ENCODE assay signal across 8 cellular contexts in genomic region chr14:72443991-72444431, GRCh38.
DNase-seq lines count a peak whose midpoint lies in the region; ATAC-seq and TF ChIP-seq lines count a peak whose summit lies in the region.

No MANE protein-coding gene starts in this region.

- H3K27ac Mint-ChIP-seq in activated naive CD4-positive, alpha-beta T cell treated with anti-CD3 and anti-CD28 coated beads, Interleukin-2, amount 10 ng/mL, durations not matched to agents 7 days and 5 days = peak overlapping the region; percentile 66

- H3K4me2 ChIP-seq in OCI-LY3 (ENCODE audit: low read length) = peak overlapping the region; percentile 41

- H3K27me3 ChIP-seq in OCI-LY3 (ENCODE audit: low read depth, low read length) = peaks cover 11% of the 10 kb centered on the region

- H3K4me1 Mint-ChIP-seq in activated naive CD4-positive, alpha-beta T cell treated with anti-CD3 and anti-CD28 coated beads, Interleukin-2, amount 10 ng/mL, durations not matched to agents 7 days and 5 days = peaks cover 88% of the 10 kb centered on the region

- peaks cover 7% of the 10 kb centered on the region for H3K36me3 Mint-ChIP-seq in activated naive CD4-positive, alpha-beta T cell treated with anti-CD3 and anti-CD28 coated beads, Interleukin-2, amount 10 ng/mL, durations not matched to agents 7 days and 5 days

- peak; percentile 51 for DNase-seq in GM13976 (ENCODE audit: low spot score)
- DNase-seq in activated naive CD4-positive, alpha-beta T cell treated with anti-CD3 and anti-CD28 coated beads, Interleukin-2, amount 10 ng/mL, durations not matched to agents 7 days and 5 days = peak; percentile 71
- DNase-seq in stimulated activated CD4-positive, alpha-beta T cell treated with anti-CD3 and anti-CD28 coated beads, Interleukin-4, amount 100 ng/mL, for 1 hour = peak; percentile 20
- DNase-seq in NCI-H526 treated with DMSO at 0.1 percent for 48 hours (lab: John Stamatoyannopoulos, UW) = no peak
- no peak for DNase-seq in SHP77 treated with DMSO at 0.1 percent for 48 hours (lab: John Stamatoyannopoulos, UW)
- DNase-seq in NCI-H146 treated with DMSO at 0.1 percent for 48 hours (lab: John Stamatoyannopoulos, UW; ENCODE audit: unreplicated experiment) = no peak

- in situ Hi-C loops in GM13976 (cut with MboI; ENCODE audit: low sequenced_read_pairs, unreplicated experiment) = no loop called here

- CTCF ChIA-PET in activated naive CD4-positive, alpha-beta T cell treated with anti-CD3 and anti-CD28 coated beads, Interleukin-2, amount 10 ng/mL, durations not matched to agents 7 days and 5 days (lab: Charles Lee) = interaction anchor here (1.0 to 2.5 kb wide), 3 partner anchors 24 to 70 kb away, joined by 4 to 10 read pairs (median 6); no protein-coding TSS in a partner anchor

- ATAC-seq in HG03460 (IDR thresholded peaks at IDR 0.05; ENCODE audit: unreplicated experiment) = no peak

- H3K9me3 Mint-ChIP-seq in activated naive CD4-positive, alpha-beta T cell treated with anti-CD3 and anti-CD28 coated beads, Interleukin-2, amount 10 ng/mL, durations not matched to agents 7 days and 5 days = no peaks in the 10 kb centered on the region

- TF ChIP-seq CTCF in GM13976 (IDR thresholded peaks at IDR 0.05; ENCODE audit: borderline replicate concordance, control extremely low read depth, extremely low read depth, insufficient read depth, missing control alignments) (no peak), OCI-LY3 (IDR thresholded peaks at IDR 0.05; ENCODE audit: low read depth, low read length) (no peak)

- peak overlapping the region; percentile 83 for H2AFZ ChIP-seq in OCI-LY3 (ENCODE audit: low read depth, low read length)

- H3K27me3 Mint-ChIP-seq in activated naive CD4-positive, alpha-beta T cell treated with anti-CD3 and anti-CD28 coated beads, Interleukin-2, amount 10 ng/mL, durations not matched to agents 7 days and 5 days = peaks cover 4% of the 10 kb centered on the region

- H4K20me1 ChIP-seq in OCI-LY3 (ENCODE audit: insufficient read depth, low read length) = no peaks in the 10 kb centered on the region

- H3K36me3 ChIP-seq in OCI-LY3 (replicated peaks; ENCODE audit: low read depth, low read length) = no peaks in the 10 kb centered on the region

- H3K9ac ChIP-seq in OCI-LY3 (ENCODE audit: low read length) = no peak overlapping the region

- no peak overlapping the region for H3K27ac ChIP-seq in OCI-LY3 (ENCODE audit: low read length)

- H3K4me3 Mint-ChIP-seq in activated naive CD4-positive, alpha-beta T cell treated with anti-CD3 and anti-CD28 coated beads, Interleukin-2, amount 10 ng/mL, durations not matched to agents 7 days and 5 days = peak overlapping the region; percentile 17

- H3K4me1 ChIP-seq in OCI-LY3 (ENCODE audit: low read length) = peaks cover 10% of the 10 kb centered on the region

- no peaks in the 10 kb centered on the region for H3K79me2 ChIP-seq in OCI-LY3 (ENCODE audit: low read length)

- H3K4me3 ChIP-seq in OCI-LY3 (ENCODE audit: low read length) = no peak overlapping the region

- H3K9me3 ChIP-seq in OCI-LY3 (ENCODE audit: insufficient read depth, low read length) = no peaks in the 10 kb centered on the region

Comparison
In these comparisons a context has a peak if more than half of its experiments do, and no peak if none do; other contexts are left out.
1. DNase-seq: peak in GM13976 (single experiment), activated naive CD4-positive, alpha-beta T cell treated with anti-CD3 and anti-CD28 coated beads, Interleukin-2, amount 10 ng/mL, durations not matched to agents 7 days and 5 days (single experiment) and stimulated activated CD4-positive, alpha-beta T cell treated with anti-CD3 and anti-CD28 coated beads, Interleukin-4, amount 100 ng/mL, for 1 hour (single experiment); none in NCI-H526 treated with DMSO at 0.1 percent for 48 hours (single experiment), SHP77 treated with DMSO at 0.1 percent for 48 hours (single experiment) and NCI-H146 treated with DMSO at 0.1 percent for 48 hours (single experiment).